Comparison of ENCODE assay signal across 16 cellular contexts in genomic region chr20:47455133-47456040, GRCh38. TPM values are rescaled to one million over a fixed set of nuclear protein-coding genes. Genes with fewer than 3 reads are reported as not detected.
DNase-seq lines count a peak whose midpoint lies in the region; ATAC-seq, FAIRE-seq and TF ChIP-seq lines count a peak whose summit lies in the region.
"Had no signal": no experiment of that assay in that cellular context is flagged by ENCODE, and none has a peak within 500 bp of the region (broad histone marks: within the 10 kb centered on the region; RNA-seq: fewer than 3 reads in every experiment).

No MANE protein-coding gene starts in this region.

- ATAC-seq in GM21381 (IDR thresholded peaks at IDR 0.05; ENCODE audit: unreplicated experiment) (no peak), sciatic nerve (no peak)
- ATAC-seq: stimulated activated naive CD8-positive, alpha-beta T cell treated with anti-CD3 and anti-CD28 coated beads, Interleukin-15, amount 100 ng/mL, for 72 hours had no signal

- H3K27ac ChIP-seq in kidney (ENCODE audit: low read depth in 2 of 2, low read length in 2 of 2): no peak overlapping the region
- H3K27ac ChIP-seq in testis: no peak overlapping the region

- intact Hi-C loops in activated T-helper 2 cell treated with anti-CD3 and anti-CD28 coated beads, Interferon-gamma antibody, Interleukin-2, Interleukin-4, amounts not matched to agents 10 μg/mL and 5 μg/mL and 100 μg/mL, durations not matched to agents 14 hours and 24 hours and 36 hours (cut with micrococcal nuclease): loop anchor here (2.0 to 10.0 kb wide), 5 partner anchors 38 to 1841 kb away; no protein-coding TSS in a partner anchor
- intact Hi-C loops in kidney (cut with DNase I) (no loop called here), sciatic nerve (cut with DNase I) (no loop called here), testis (cut with DNase I; ENCODE audit: low total_unique reads) (no loop called here)

- WGBS in testis, 2 donors: 93 to 94% methylated on average over 7 of the region's 7 CpGs

- no peak overlapping the region for H3K9ac ChIP-seq in kidney (ENCODE audit: low read length in 2 of 2)

- TF ChIP-seq POLR2A in testis (IDR thresholded peaks at IDR 0.05): no peak

- TF ChIP-seq CTCF in AG10803 (conservative IDR thresholded peaks at IDR 0.05; ENCODE audit: low read length): no peak
- TF ChIP-seq CTCF in kidney (IDR thresholded peaks at IDR 0.05; ENCODE audit: borderline replicate concordance, extremely low read depth, insufficient read depth): no peak
- TF ChIP-seq CTCF in testis (IDR thresholded peaks at IDR 0.05): no peak

- H3K36me3 Mint-ChIP-seq in activated T-helper 2 cell treated with anti-CD3 and anti-CD28 coated beads, Interferon-gamma antibody, Interleukin-2, Interleukin-4, amounts not matched to agents 10 μg/mL and 5 μg/mL and 100 μg/mL, durations not matched to agents 14 hours and 24 hours and 36 hours (ENCODE audit: low read depth): no peaks in the 10 kb centered on the region

- no peaks in the 10 kb centered on the region for H3K4me1 ChIP-seq in kidney (ENCODE audit: control insufficient read depth in 1 of 2, insufficient read depth in 1 of 2, low read depth in 1 of 2, low read length in 2 of 2)
- H3K4me1 ChIP-seq in testis: no peaks in the 10 kb centered on the region

- H3K9me3 Mint-ChIP-seq in activated T-helper 2 cell treated with anti-CD3 and anti-CD28 coated beads, Interferon-gamma antibody, Interleukin-2, Interleukin-4, amounts not matched to agents 10 μg/mL and 5 μg/mL and 100 μg/mL, durations not matched to agents 14 hours and 24 hours and 36 hours: no peaks in the 10 kb centered on the region
- H3K9me3 Mint-ChIP-seq: activated CD4-positive, alpha-beta T cell treated with anti-CD3 and anti-CD28 coated beads, Interleukin-2, amount 10 ng/mL, durations not matched to agents 24 days and 14 days; central memory CD8-positive, alpha-beta T cell had no signal

- H3K36me3 ChIP-seq in kidney (ENCODE audit: control insufficient read depth in 1 of 2, insufficient read depth in 2 of 2, low read length in 2 of 2): no peaks in the 10 kb centered on the region
- no peaks in the 10 kb centered on the region for H3K36me3 ChIP-seq in testis (ENCODE audit: low read depth, missing control alignments)

- H3K9me3 ChIP-seq in kidney (ENCODE audit: control insufficient read depth in 1 of 2, low read length in 2 of 2): no peaks in the 10 kb centered on the region
- no peaks in the 10 kb centered on the region for H3K9me3 ChIP-seq in testis

- H3K4me3 ChIP-seq in AG10803 (ENCODE audit: low read length): no peak overlapping the region
- no peak overlapping the region for H3K4me3 ChIP-seq in kidney (ENCODE audit: low read length in 2 of 2)
- no peak overlapping the region for H3K4me3 ChIP-seq in testis

- no peak overlapping the region for H3K4me3 Mint-ChIP-seq in activated T-helper 2 cell treated with anti-CD3 and anti-CD28 coated beads, Interferon-gamma antibody, Interleukin-2, Interleukin-4, amounts not matched to agents 10 μg/mL and 5 μg/mL and 100 μg/mL, durations not matched to agents 14 hours and 24 hours and 36 hours (ENCODE audit: low read depth)
- H3K4me3 Mint-ChIP-seq: central memory CD8-positive, alpha-beta T cell had no signal

- FAIRE-seq in kidney (lab: Jason Lieb, UNC): no peak
- FAIRE-seq: GM19239, H1 had no signal

- TF ChIP-seq RAD21 in Ishikawa (IDR thresholded peaks at IDR 0.05; ENCODE audit: low read depth): no peak

- no peaks in the 10 kb centered on the region for H3K27me3 ChIP-seq in testis

- no peak for TF ChIP-seq EP300 in Ishikawa (IDR thresholded peaks at IDR 0.05; ENCODE audit: borderline replicate concordance)

- peak overlapping the region; percentile 33 for H3K27ac Mint-ChIP-seq in activated T-helper 2 cell treated with anti-CD3 and anti-CD28 coated beads, Interferon-gamma antibody, Interleukin-2, Interleukin-4, amounts not matched to agents 10 μg/mL and 5 μg/mL and 100 μg/mL, durations not matched to agents 14 hours and 24 hours and 36 hours

- H3K4me1 Mint-ChIP-seq in activated T-helper 2 cell treated with anti-CD3 and anti-CD28 coated beads, Interferon-gamma antibody, Interleukin-2, Interleukin-4, amounts not matched to agents 10 μg/mL and 5 μg/mL and 100 μg/mL, durations not matched to agents 14 hours and 24 hours and 36 hours (ENCODE audit: low read depth): peaks cover 52% of the 10 kb centered on the region

- DNase-seq in AG10803 (ENCODE audit: low read depth): peak; percentile 13
- DNase-seq in activated T-helper 2 cell treated with anti-CD3 and anti-CD28 coated beads, Interferon-gamma antibody, Interleukin-2, Interleukin-4, amounts not matched to agents 10 μg/mL and 5 μg/mL and 100 μg/mL, durations not matched to agents 14 hours and 24 hours and 36 hours (ENCODE audit: low spot score): no peak
- DNase-seq in kidney: peak; percentile 7
- no peak for DNase-seq in sciatic nerve (ENCODE audit: low spot score)
- DNase-seq in NCI-H69 (lab: John Stamatoyannopoulos, UW): no peak
- DNase-seq in testis: no peak
- DNase-seq: activated CD4-positive, alpha-beta T cell treated with anti-CD3 and anti-CD28 coated beads, Interleukin-2, amount 10 ng/mL, durations not matched to agents 24 days and 14 days; activated effector memory CD4-positive, alpha-beta T cell treated with anti-CD3 and anti-CD28 coated beads, Interleukin-2, amount 50 U/mL, for 16 hours; NCI-H1436; stimulated activated naive CD8-positive, alpha-beta T cell treated with anti-CD3 and anti-CD28 coated beads, Interleukin-15, amount 100 ng/mL, for 72 hours; T-helper 1 cell had no signal

- no peaks in the 10 kb centered on the region for H3K27me3 Mint-ChIP-seq in activated T-helper 2 cell treated with anti-CD3 and anti-CD28 coated beads, Interferon-gamma antibody, Interleukin-2, Interleukin-4, amounts not matched to agents 10 μg/mL and 5 μg/mL and 100 μg/mL, durations not matched to agents 14 hours and 24 hours and 36 hours (ENCODE audit: low read depth)
- H3K27me3 Mint-ChIP-seq: activated CD4-positive, alpha-beta T cell treated with anti-CD3 and anti-CD28 coated beads, Interleukin-2, amount 10 ng/mL, durations not matched to agents 24 days and 14 days; central memory CD8-positive, alpha-beta T cell; stimulated activated naive CD8-positive, alpha-beta T cell treated with anti-CD3 and anti-CD28 coated beads, Interleukin-15, amount 100 ng/mL, for 72 hours had no signal

TF ChIP-seq in Ishikawa, 13 proteins besides CTCF, POLR2A, EP300 and RAD21:
- TF ChIP-seq ZBTB7A (IDR thresholded peaks at IDR 0.05; ENCODE audit: low read depth): no peak
- 0 out of 2 replicates have a peak, but pooled peaks have one; percentile 16 for TF ChIP-seq CEBPB (IDR thresholded peaks at IDR 0.05)
TF ChIP-seq in Ishikawa: peak in this region for 1.

RNA-seq across cellular contexts. Expression of gene NCOA3, which starts 46.3 kb away (rescaled TPM):
- total RNA-seq in activated T-helper 2 cell treated with anti-CD3 and anti-CD28 coated beads, Interferon-gamma antibody, Interleukin-2, Interleukin-4, amounts not matched to agents 10 μg/mL and 5 μg/mL and 100 μg/mL, durations not matched to agents 14 hours and 24 hours and 36 hours: 119 and 126 TPM in 2 replicates
- total RNA-seq in kidney (38.8 TPM), sciatic nerve (49.3 TPM), testis (10 to 100 TPM; 27.6 to 32.5 TPM)
- polyA plus RNA-seq in kidney (ENCODE audit: insufficient read depth, low read depth, low replicate concordance) (4.9 TPM), testis (ENCODE audit: insufficient read depth, low read depth, low replicate concordance) (18.1 TPM)

Comparison
In these comparisons a context has a peak if more than half of its experiments do, and no peak if none do; other contexts are left out.
1. DNase-seq: peak in AG10803 (single experiment) and kidney (single experiment); none in activated T-helper 2 cell treated with anti-CD3 and anti-CD28 coated beads, Interferon-gamma antibody, Interleukin-2, Interleukin-4, amounts not matched to agents 10 μg/mL and 5 μg/mL and 100 μg/mL, durations not matched to agents 14 hours and 24 hours and 36 hours (single experiment), sciatic nerve (single experiment), NCI-H69 (single experiment) and testis (single experiment).